In genomic region chr14:57291692-57292647, GRCh38 we compare ENCODE assay signal across 16 cellular contexts.
"Had no signal": no experiment of that assay in that cellular context is flagged by ENCODE, and none has a peak within 500 bp of the region (broad histone marks: within the 10 kb centered on the region; RNA-seq: fewer than 3 reads in every experiment).

No MANE protein-coding gene starts in this region.

- H3K27ac ChIP-seq: lower lobe of right lung, spleen, thoracic aorta, upper lobe of right lung had no signal

- DNase-seq: activated CD4-positive, alpha-beta memory T cell treated with anti-CD3 and anti-CD28 coated beads, Interleukin-2, amount 10 ng/mL, durations not matched to agents 7 days and 5 days; activated CD4-positive, alpha-beta T cell treated with anti-CD3 and anti-CD28 coated beads for 48 hours; activated CD4-positive, CD25-positive, alpha-beta regulatory T cell; activated naive CD4-positive, alpha-beta T cell; activated naive CD8-positive, alpha-beta T cell treated with anti-CD3 and anti-CD28 coated beads for 36 hours; activated T-cell treated with anti-CD3 and anti-CD28 coated beads, Interleukin-2, amount 50 U/mL, for 1 hour; amniotic stem cell; left cardiac atrium; lower lobe of right lung; natural killer cell; spleen; stimulated activated CD4-positive, alpha-beta T cell treated with anti-CD3 and anti-CD28 coated beads, Interleukin-4, amount 100 ng/mL, for 4 hours; upper lobe of right lung had no signal

- H3K36me3 ChIP-seq: thoracic aorta had no signal

- ATAC-seq: activated T-helper 17 cell treated with anti-CD3 and anti-CD28 coated beads, Interleukin-2, amount 50 U/mL, for 72 hours; left cardiac atrium; lower lobe of right lung; natural killer cell; stimulated activated memory B cell treated with anti-CD40 and anti-IgM and Interleukin-4, amounts not matched to agents 10 μg/mL and 1 μg/mL and 100 μg/mL, for 72 hours; upper lobe of right lung had no signal

- H3K4me3 ChIP-seq: lower lobe of right lung, spleen, thoracic aorta, upper lobe of right lung had no signal

- H3K9me3 ChIP-seq: lower lobe of right lung, spleen, thoracic aorta, upper lobe of right lung had no signal
